In the genomic region with DNA sequence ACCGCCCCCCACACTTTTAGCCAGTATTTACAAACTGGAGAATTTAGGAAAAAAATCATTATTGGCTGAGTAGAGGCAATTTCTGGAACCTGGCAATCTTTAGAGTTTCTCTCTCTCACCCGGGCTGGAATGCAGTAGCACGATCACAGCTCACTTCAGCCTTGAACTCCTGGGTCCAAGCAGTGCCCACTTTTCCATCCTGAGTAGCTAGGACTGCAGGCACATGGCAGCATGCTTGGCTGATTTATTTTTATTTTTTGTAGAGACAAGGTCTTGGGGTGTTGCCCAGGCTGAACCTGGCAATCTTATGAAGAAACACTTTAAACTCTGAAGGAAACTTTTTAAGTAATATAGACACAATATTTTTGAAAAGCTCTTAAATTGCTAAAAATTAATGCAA, we compare ENCODE assay signal across 14 cellular contexts.
DNase-seq lines count a peak whose midpoint lies in the region; ATAC-seq, FAIRE-seq and TF ChIP-seq lines count a peak whose summit lies in the region.
"Had no signal": no experiment of that assay in that cellular context is flagged by ENCODE, and none has a peak within 500 bp of the region (broad histone marks: within the 10 kb centered on the region; RNA-seq: fewer than 3 reads in every experiment).

No MANE protein-coding gene starts in this region.

- intact Hi-C loops in ascending aorta (cut with DNase I) = loop anchor here (2.0 kb wide), 1 partner anchor 24 kb away; no protein-coding TSS in a partner anchor
- intact Hi-C loops in activated T-helper 2 cell treated with anti-CD3 and anti-CD28 coated beads, Interferon-gamma antibody, Interleukin-2, Interleukin-4, amounts not matched to agents 10 μg/mL and 5 μg/mL and 100 μg/mL, durations not matched to agents 14 hours and 24 hours and 36 hours (cut with micrococcal nuclease) = no loop called here

- WGBS in small intestine, 3 donors = 47 to 61% (median 57%) methylated on average over 3 of the region's 3 CpGs

- peaks cover 92% of the 10 kb centered on the region for H3K4me1 Mint-ChIP-seq in stimulated activated effector memory CD8-positive, alpha-beta T cell treated with anti-CD3 and anti-CD28 coated beads, Interleukin-12 subunit alpha, Interleukin-12 subunit beta, amount 100 ng/mL, for 72 hours
- peaks cover 71% of the 10 kb centered on the region for H3K4me1 Mint-ChIP-seq in activated T-helper 2 cell treated with anti-CD3 and anti-CD28 coated beads, Interferon-gamma antibody, Interleukin-2, Interleukin-4, amounts not matched to agents 10 μg/mL and 5 μg/mL and 100 μg/mL, durations not matched to agents 14 hours and 24 hours and 36 hours (ENCODE audit: low read depth)

- no peaks in the 10 kb centered on the region for H3K27me3 ChIP-seq in ascending aorta
- H3K27me3 ChIP-seq in small intestine (ENCODE audit: control insufficient read depth in 2 of 2, insufficient read depth in 2 of 2, low read length in 2 of 2) = no peaks in the 10 kb centered on the region
- H3K27me3 ChIP-seq: right lobe of liver had no signal

- H3K4me3 Mint-ChIP-seq in stimulated activated effector memory CD8-positive, alpha-beta T cell treated with anti-CD3 and anti-CD28 coated beads, Interleukin-12 subunit alpha, Interleukin-12 subunit beta, amount 100 ng/mL, for 72 hours = no peak overlapping the region
- no peak overlapping the region for H3K4me3 Mint-ChIP-seq in activated T-helper 2 cell treated with anti-CD3 and anti-CD28 coated beads, Interferon-gamma antibody, Interleukin-2, Interleukin-4, amounts not matched to agents 10 μg/mL and 5 μg/mL and 100 μg/mL, durations not matched to agents 14 hours and 24 hours and 36 hours (ENCODE audit: low read depth)

- H3K4me1 ChIP-seq in ascending aorta (peaks cover 16 to 67% of the 10 kb centered on the region in 2 donors), small intestine (ENCODE audit: control insufficient read depth in 2 of 2, insufficient read depth in 1 of 2, low read depth in 1 of 2, low read length in 1 of 2) (peaks cover 17 to 40% of the 10 kb centered on the region in 2 donors)

- H3K27ac ChIP-seq in ascending aorta (peak overlapping the region; percentile 83 to 84), small intestine (ENCODE audit: low read depth in 1 of 2, low read length in 1 of 2) (peak overlapping the region in 1 of 2 donors; percentile 39)
- H3K27ac ChIP-seq: PC-9 had no signal

- DNase-seq in GM12865 (ENCODE audit: low read depth) (no peak), ascending aorta (ENCODE audit: low spot score in 2 of 2) (no peak), left lobe of liver (ENCODE audit: low spot score) (no peak), small intestine (no peak)
- no peak for DNase-seq in stimulated activated effector memory CD8-positive, alpha-beta T cell treated with anti-CD3 and anti-CD28 coated beads, Interleukin-12 subunit alpha, Interleukin-12 subunit beta, amount 100 ng/mL, for 72 hours (ENCODE audit: low spot score in 2 of 2)
- no peak for DNase-seq in activated T-helper 2 cell treated with anti-CD3 and anti-CD28 coated beads, Interferon-gamma antibody, Interleukin-2, Interleukin-4, amounts not matched to agents 10 μg/mL and 5 μg/mL and 100 μg/mL, durations not matched to agents 14 hours and 24 hours and 36 hours (ENCODE audit: low spot score)
- DNase-seq in stimulated activated CD4-positive, alpha-beta T cell treated with anti-CD3 and anti-CD28 coated beads, Interleukin-12 subunit alpha, Interleukin-12 subunit beta, amount 100 ng/mL, for 4 hours = no peak
- DNase-seq: activated CD4-positive, alpha-beta T cell treated with anti-CD3 and anti-CD28 coated beads for 1 hour; effector CD4-positive, alpha-beta T cell; PC-9; right lobe of liver; SW 1271 had no signal

- peaks cover 35% of the 10 kb centered on the region for H3K36me3 Mint-ChIP-seq in stimulated activated effector memory CD8-positive, alpha-beta T cell treated with anti-CD3 and anti-CD28 coated beads, Interleukin-12 subunit alpha, Interleukin-12 subunit beta, amount 100 ng/mL, for 72 hours
- peaks cover 60% of the 10 kb centered on the region for H3K36me3 Mint-ChIP-seq in activated T-helper 2 cell treated with anti-CD3 and anti-CD28 coated beads, Interferon-gamma antibody, Interleukin-2, Interleukin-4, amounts not matched to agents 10 μg/mL and 5 μg/mL and 100 μg/mL, durations not matched to agents 14 hours and 24 hours and 36 hours (ENCODE audit: low read depth)

- H3K27ac Mint-ChIP-seq in stimulated activated effector memory CD8-positive, alpha-beta T cell treated with anti-CD3 and anti-CD28 coated beads, Interleukin-12 subunit alpha, Interleukin-12 subunit beta, amount 100 ng/mL, for 72 hours = peak overlapping the region; percentile 17
- H3K27ac Mint-ChIP-seq in activated T-helper 2 cell treated with anti-CD3 and anti-CD28 coated beads, Interferon-gamma antibody, Interleukin-2, Interleukin-4, amounts not matched to agents 10 μg/mL and 5 μg/mL and 100 μg/mL, durations not matched to agents 14 hours and 24 hours and 36 hours = no peak overlapping the region

- H3K9me3 ChIP-seq in ascending aorta = no peaks in the 10 kb centered on the region
- H3K9me3 ChIP-seq in small intestine (ENCODE audit: control insufficient read depth, low read depth) = no peaks in the 10 kb centered on the region
- H3K9me3 ChIP-seq: right lobe of liver had no signal

- H3K4me3 ChIP-seq in GM12865 (ENCODE audit: low read depth, low read length) = peak overlapping the region; percentile 2; the same call in 1 of the 2 replicates
- peak overlapping the region; percentile 11 to 43 for H3K4me3 ChIP-seq in ascending aorta
- no peak overlapping the region for H3K4me3 ChIP-seq in small intestine (ENCODE audit: low read depth in 1 of 2, low read length in 2 of 2)
- H3K4me3 ChIP-seq: PC-9, right lobe of liver had no signal

- TF ChIP-seq CTCF in GM12865 (IDR thresholded peaks at IDR 0.05; ENCODE audit: insufficient read depth, low read depth, low read length, missing control alignments) (no peak), ascending aorta (IDR thresholded peaks at IDR 0.05) (no peak)

- no peak for FAIRE-seq in small intestine (lab: Jason Lieb, UNC)
- FAIRE-seq: keratinocyte had no signal

- no peaks in the 10 kb centered on the region for H3K36me3 ChIP-seq in ascending aorta
- no peaks in the 10 kb centered on the region for H3K36me3 ChIP-seq in small intestine (ENCODE audit: control insufficient read depth in 2 of 2, insufficient read depth in 2 of 2, low read length in 2 of 2)
- H3K36me3 ChIP-seq: right lobe of liver had no signal

- H3K27me3 Mint-ChIP-seq in activated T-helper 2 cell treated with anti-CD3 and anti-CD28 coated beads, Interferon-gamma antibody, Interleukin-2, Interleukin-4, amounts not matched to agents 10 μg/mL and 5 μg/mL and 100 μg/mL, durations not matched to agents 14 hours and 24 hours and 36 hours (ENCODE audit: low read depth) = no peaks in the 10 kb centered on the region

- peak; percentile 4 for ATAC-seq in left lobe of liver
- no peak for ATAC-seq in stimulated activated effector memory CD8-positive, alpha-beta T cell treated with anti-CD3 and anti-CD28 coated beads, Interleukin-12 subunit alpha, Interleukin-12 subunit beta, amount 100 ng/mL, for 72 hours
- no peak for ATAC-seq in HG03280 (IDR thresholded peaks at IDR 0.05; ENCODE audit: unreplicated experiment)

- no peaks in the 10 kb centered on the region for H3K9me3 Mint-ChIP-seq in stimulated activated effector memory CD8-positive, alpha-beta T cell treated with anti-CD3 and anti-CD28 coated beads, Interleukin-12 subunit alpha, Interleukin-12 subunit beta, amount 100 ng/mL, for 72 hours
- no peaks in the 10 kb centered on the region for H3K9me3 Mint-ChIP-seq in activated T-helper 2 cell treated with anti-CD3 and anti-CD28 coated beads, Interferon-gamma antibody, Interleukin-2, Interleukin-4, amounts not matched to agents 10 μg/mL and 5 μg/mL and 100 μg/mL, durations not matched to agents 14 hours and 24 hours and 36 hours

Comparison
In these comparisons a context has a peak if more than half of its experiments do, and no peak if none do; other contexts are left out.
1. H3K4me3 ChIP-seq: peak in GM12865 (single experiment) and ascending aorta (2 of 2); none in small intestine (0 of 2).